21 cellular contexts compared by ENCODE assay signal in the genomic region with DNA sequence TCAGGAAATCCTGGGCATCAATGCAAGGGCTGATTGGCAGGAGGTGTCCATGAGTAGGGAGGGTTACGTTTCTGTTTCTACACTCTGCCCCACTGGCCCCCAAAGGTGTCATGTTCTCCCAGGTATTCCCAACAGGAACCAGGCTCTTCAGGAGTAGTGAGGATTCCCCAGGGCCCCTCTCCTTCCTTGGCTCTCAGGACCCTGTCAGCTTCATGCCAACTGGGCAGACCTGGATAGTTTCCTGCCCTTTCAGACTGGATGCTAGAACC.
"Had no signal": no experiment of that assay in that cellular context is flagged by ENCODE, and none has a peak within 500 bp of the region (broad histone marks: within the 10 kb centered on the region; RNA-seq: fewer than 3 reads in every experiment).

No MANE protein-coding gene starts in this region.

- ATAC-seq: heart right ventricle; natural killer cell; sciatic nerve; stimulated activated memory B cell treated with anti-CD40 and anti-IgM and Interleukin-4, amounts not matched to agents 10 μg/mL and 1 μg/mL and 100 μg/mL, for 72 hours had no signal

- H3K4me3 ChIP-seq: adrenal gland, ascending aorta, heart right ventricle, left ventricle myocardium inferior, lung, suprapubic skin, tibial nerve had no signal

- DNase-seq: activated CD4-positive, alpha-beta T cell treated with anti-CD3 and anti-CD28 coated beads for 4 hours; activated CD4-positive, alpha-beta T cell treated with anti-CD3 and anti-CD28 coated beads, Interleukin-2, amount 50 U/mL, for 4 hours; activated naive CD4-positive, alpha-beta T cell treated with anti-CD3 and anti-CD28 coated beads for 36 hours; activated naive CD8-positive, alpha-beta T cell treated with anti-CD3 and anti-CD28 coated beads for 36 hours; activated T-cell treated with anti-CD3 and anti-CD28 coated beads, Interleukin-2, amount 50 U/mL, for 1 hour; foreskin fibroblast; heart right ventricle; left ventricle myocardium inferior; mesendoderm; natural killer cell; retina; small intestine; stimulated activated CD4-positive, alpha-beta T cell treated with anti-CD3 and anti-CD28 coated beads, Interleukin-4, amount 100 ng/mL, for 24 hours had no signal

- H3K27ac ChIP-seq: adrenal gland, ascending aorta, heart right ventricle, left ventricle myocardium inferior, suprapubic skin, tibial nerve, VCaP had no signal

- H3K4me1 ChIP-seq: adrenal gland, ascending aorta, tibial nerve had no signal

- H3K36me3 ChIP-seq: adrenal gland, ascending aorta, heart right ventricle, left ventricle myocardium inferior, suprapubic skin, tibial nerve had no signal

- H3K27me3 ChIP-seq: adrenal gland, ascending aorta, heart right ventricle, suprapubic skin, tibial nerve had no signal

- H3K9me3 ChIP-seq: adrenal gland, ascending aorta, heart right ventricle, left ventricle myocardium inferior, suprapubic skin, tibial nerve had no signal
